26 cellular contexts compared by ENCODE assay signal in the genomic region with DNA sequence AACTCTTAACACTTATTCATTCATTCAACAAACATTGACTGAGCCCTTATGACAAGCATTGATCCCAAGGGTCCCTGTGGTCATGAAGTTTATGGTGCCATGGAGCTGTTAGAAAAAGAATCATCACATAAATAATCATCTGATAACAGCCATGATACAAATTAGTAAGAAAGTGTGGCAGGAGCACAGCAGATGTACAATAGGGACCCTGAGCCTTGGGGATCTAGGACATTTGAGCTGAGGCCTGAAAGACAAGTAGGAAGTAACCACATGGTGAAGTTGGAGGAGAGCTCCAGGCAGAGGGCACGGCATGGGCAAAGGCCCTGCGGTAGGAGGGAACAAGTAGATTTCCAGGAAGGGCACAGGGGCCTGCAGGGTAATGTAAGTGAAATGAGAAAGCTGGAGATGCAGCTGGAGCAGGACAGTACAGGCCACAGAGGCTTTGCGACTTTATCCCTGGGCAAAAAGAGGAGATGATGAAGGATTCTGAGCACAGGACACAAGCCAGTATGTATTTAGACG.
"Had no signal": no experiment of that assay in that cellular context is flagged by ENCODE, and none has a peak within 500 bp of the region (broad histone marks: within the 10 kb centered on the region; RNA-seq: fewer than 3 reads in every experiment).

No MANE protein-coding gene starts in this region.

- H3K4me3 ChIP-seq: cardiac muscle cell, Peyer's patch had no signal

- H3K4me1 Mint-ChIP-seq: activated naive CD8-positive, alpha-beta T cell treated with anti-CD3 and anti-CD28 coated beads for 36 hours had no signal

- H3K36me3 ChIP-seq: brain microvascular endothelial cell, cardiac muscle cell, Peyer's patch had no signal

- H3K9me3 ChIP-seq: Peyer's patch had no signal

- H3K4me3 Mint-ChIP-seq: activated CD4-positive, alpha-beta memory T cell treated with anti-CD3 and anti-CD28 coated beads for 36 hours; activated CD4-positive, alpha-beta T cell treated with anti-CD3 and anti-CD28 coated beads, Interleukin-2, amount 10 ng/mL, durations not matched to agents 7 days and 5 days; activated naive CD4-positive, alpha-beta T cell treated with anti-CD3 and anti-CD28 coated beads, Interleukin-2, amount 10 ng/mL, durations not matched to agents 7 days and 5 days; activated naive CD8-positive, alpha-beta T cell treated with anti-CD3 and anti-CD28 coated beads for 36 hours; activated T-cell treated with anti-CD3 and anti-CD28 coated beads, Interleukin-2, amount 50 U/mL, for 4 hours had no signal

- DNase-seq: activated CD4-positive, alpha-beta memory T cell treated with anti-CD3 and anti-CD28 coated beads for 36 hours; activated CD4-positive, alpha-beta T cell treated with anti-CD3 and anti-CD28 coated beads, Interleukin-2, amount 10 ng/mL, durations not matched to agents 7 days and 5 days; activated CD4-positive, CD25-positive, alpha-beta regulatory T cell; activated CD8-positive, alpha-beta memory T cell treated with anti-CD3 and anti-CD28 coated beads for 24 hours; activated effector memory CD4-positive, alpha-beta T cell treated with anti-CD3 and anti-CD28 coated beads, Interleukin-2, amount 50 U/mL, for 16 hours; activated naive CD4-positive, alpha-beta T cell treated with anti-CD3 and anti-CD28 coated beads, Interleukin-2, amount 10 ng/mL, durations not matched to agents 7 days and 5 days; activated naive CD8-positive, alpha-beta T cell treated with anti-CD3 and anti-CD28 coated beads for 36 hours; activated T-cell treated with anti-CD3 and anti-CD28 coated beads, Interleukin-2, amount 50 U/mL, for 4 hours; brain microvascular endothelial cell; cerebellar nuclear complex; KG1; NCI-H1092 treated with DMSO at 0.1 percent for 48 hours; NCI-H1436; NCI-H1694 treated with DMSO at 0.1 percent for 48 hours; NCI-H2029 treated with DMSO at 0.1 percent for 48 hours; NCI-H345; NCI-H510A; NCI-H526 treated with DMSO at 0.1 percent for 48 hours; NCI-H82; NK-92 treated with Interleukin-12 subunit alpha and Interleukin-12 subunit beta, amount 100 ng/mL, for 24 hours; OCI-M1; SHP77 treated with DMSO at 0.1 percent for 48 hours; T-helper 2 cell; T1000 had no signal

- H3K27me3 Mint-ChIP-seq: activated CD4-positive, alpha-beta memory T cell treated with anti-CD3 and anti-CD28 coated beads for 36 hours; activated CD4-positive, alpha-beta T cell treated with anti-CD3 and anti-CD28 coated beads, Interleukin-2, amount 10 ng/mL, durations not matched to agents 7 days and 5 days; activated naive CD8-positive, alpha-beta T cell treated with anti-CD3 and anti-CD28 coated beads for 36 hours had no signal

- ATAC-seq: activated T-cell treated with anti-CD3 and anti-CD28 coated beads, Interleukin-2, amount 50 U/mL, for 4 hours had no signal

- H3K27ac Mint-ChIP-seq: activated CD4-positive, alpha-beta memory T cell treated with anti-CD3 and anti-CD28 coated beads for 36 hours; activated CD4-positive, alpha-beta T cell treated with anti-CD3 and anti-CD28 coated beads, Interleukin-2, amount 10 ng/mL, durations not matched to agents 7 days and 5 days; activated naive CD4-positive, alpha-beta T cell treated with anti-CD3 and anti-CD28 coated beads, Interleukin-2, amount 10 ng/mL, durations not matched to agents 7 days and 5 days; activated naive CD8-positive, alpha-beta T cell treated with anti-CD3 and anti-CD28 coated beads for 36 hours had no signal

- H3K9me3 Mint-ChIP-seq: activated CD4-positive, alpha-beta memory T cell treated with anti-CD3 and anti-CD28 coated beads for 36 hours; activated CD4-positive, alpha-beta T cell treated with anti-CD3 and anti-CD28 coated beads, Interleukin-2, amount 10 ng/mL, durations not matched to agents 7 days and 5 days; activated naive CD4-positive, alpha-beta T cell treated with anti-CD3 and anti-CD28 coated beads, Interleukin-2, amount 10 ng/mL, durations not matched to agents 7 days and 5 days; activated naive CD8-positive, alpha-beta T cell treated with anti-CD3 and anti-CD28 coated beads for 36 hours; activated T-cell treated with anti-CD3 and anti-CD28 coated beads, Interleukin-2, amount 50 U/mL, for 4 hours had no signal

- H3K36me3 Mint-ChIP-seq: activated CD4-positive, alpha-beta memory T cell treated with anti-CD3 and anti-CD28 coated beads for 36 hours; activated naive CD4-positive, alpha-beta T cell treated with anti-CD3 and anti-CD28 coated beads, Interleukin-2, amount 10 ng/mL, durations not matched to agents 7 days and 5 days had no signal
